Comparison of ENCODE assay signal across 8 cellular contexts in the genomic region with DNA sequence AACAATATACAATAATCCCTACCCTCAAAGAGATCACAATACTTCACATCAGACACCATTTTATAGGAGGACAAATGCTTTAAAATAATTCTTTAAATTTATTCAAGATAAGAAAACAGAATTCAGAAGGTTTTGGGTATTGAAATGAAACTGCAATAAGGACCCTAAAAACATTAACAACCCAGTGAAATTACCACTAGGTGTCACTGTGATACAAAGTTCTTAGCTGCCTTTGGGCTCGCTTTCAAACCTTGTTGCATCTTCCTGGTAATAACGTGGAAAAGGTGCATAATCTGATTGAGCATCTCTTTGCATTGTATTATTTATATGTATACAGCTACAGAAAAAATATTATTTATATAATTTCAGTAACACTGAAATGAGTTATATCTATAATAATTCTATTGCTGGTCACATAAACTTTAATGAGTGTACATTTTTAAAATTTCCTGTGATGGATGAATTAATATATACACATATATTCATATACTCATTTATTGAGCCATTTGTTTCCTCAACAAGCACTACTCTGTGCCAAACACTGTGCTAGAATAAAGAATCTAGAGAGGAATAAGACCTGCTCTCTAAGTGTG.
DNase-seq lines count a peak whose midpoint lies in the region; ATAC-seq, FAIRE-seq and TF ChIP-seq lines count a peak whose summit lies in the region.

No MANE protein-coding gene starts in this region.

- no TSS peak for BruUV-seq in endothelial cell of umbilical vein (replicated peaks; lab: Mats Ljungman, UMichigan)

- no peaks in the 10 kb centered on the region for H3K9me3 Mint-ChIP-seq in activated CD4-positive, alpha-beta T cell treated with anti-CD3 and anti-CD28 coated beads, Interleukin-2, amount 10 ng/mL, durations not matched to agents 7 days and 5 days
- no peaks in the 10 kb centered on the region for H3K9me3 Mint-ChIP-seq in naive thymus-derived CD4-positive, alpha-beta T cell
- H3K9me3 Mint-ChIP-seq in activated CD8-positive, alpha-beta memory T cell treated with anti-CD3 and anti-CD28 coated beads, Interleukin-2, amount 10 ng/mL, durations not matched to agents 7 days and 5 days (ENCODE audit: low read depth), result no peaks in the 10 kb centered on the region

- H3K27ac ChIP-seq in Peyer's patch (no peak overlapping the region), endothelial cell of umbilical vein (ENCODE audit: insufficient read depth, low read depth, low read length) (no peak overlapping the region)
- H3K27ac ChIP-seq in naive thymus-derived CD4-positive, alpha-beta T cell (ENCODE audit: low read depth, low read length), result no peak overlapping the region

- H3K9ac ChIP-seq in endothelial cell of umbilical vein (replicated peaks; ENCODE audit: extremely low read depth, insufficient read depth, low read length), result no peak overlapping the region

- H3K27ac Mint-ChIP-seq in activated CD4-positive, alpha-beta T cell treated with anti-CD3 and anti-CD28 coated beads, Interleukin-2, amount 10 ng/mL, durations not matched to agents 7 days and 5 days, result no peak overlapping the region
- H3K27ac Mint-ChIP-seq in naive thymus-derived CD4-positive, alpha-beta T cell, result no peak overlapping the region
- no peak overlapping the region for H3K27ac Mint-ChIP-seq in activated CD8-positive, alpha-beta memory T cell treated with anti-CD3 and anti-CD28 coated beads, Interleukin-2, amount 10 ng/mL, durations not matched to agents 7 days and 5 days

- no peak overlapping the region for H3K4me3 Mint-ChIP-seq in activated CD4-positive, alpha-beta T cell treated with anti-CD3 and anti-CD28 coated beads, Interleukin-2, amount 10 ng/mL, durations not matched to agents 7 days and 5 days
- no peak overlapping the region for H3K4me3 Mint-ChIP-seq in naive thymus-derived CD4-positive, alpha-beta T cell
- no peak overlapping the region for H3K4me3 Mint-ChIP-seq in activated CD8-positive, alpha-beta memory T cell treated with anti-CD3 and anti-CD28 coated beads, Interleukin-2, amount 10 ng/mL, durations not matched to agents 7 days and 5 days

- H3K79me2 ChIP-seq in endothelial cell of umbilical vein (ENCODE audit: control insufficient read depth, insufficient read depth, low read length), result peaks cover 8% of the 10 kb centered on the region

- H3K36me3 ChIP-seq in Peyer's patch (no peaks in the 10 kb centered on the region), endothelial cell of umbilical vein (ENCODE audit: control insufficient read depth in 2 of 2, extremely low read depth in 1 of 2, insufficient read depth in 2 of 2, low read length in 2 of 2) (no peaks in the 10 kb centered on the region), MG63 (peaks cover 3% of the 10 kb centered on the region; the same call in 1 of the 2 replicates)
- no peaks in the 10 kb centered on the region for H3K36me3 ChIP-seq in naive thymus-derived CD4-positive, alpha-beta T cell (ENCODE audit: control insufficient read depth in 2 of 3, insufficient read depth in 3 of 3, low read length in 3 of 3)

- H2AFZ ChIP-seq in endothelial cell of umbilical vein (ENCODE audit: low read depth, low read length), result no peak overlapping the region

- ATAC-seq in naive thymus-derived CD4-positive, alpha-beta T cell, result peak; percentile 54
- no peak for ATAC-seq in activated CD8-positive, alpha-beta memory T cell treated with anti-CD3 and anti-CD28 coated beads, Interleukin-2, amount 10 ng/mL, durations not matched to agents 7 days and 5 days

- CTCF ChIA-PET in activated CD4-positive, alpha-beta T cell treated with anti-CD3 and anti-CD28 coated beads, Interleukin-2, amount 10 ng/mL, durations not matched to agents 7 days and 5 days (lab: Charles Lee), result interaction anchor here (0.6 to 1.4 kb wide), 5 partner anchors 15 to 417 kb away, joined by 3 to 7 read pairs (median 4); no protein-coding TSS in a partner anchor
- CTCF ChIA-PET in endothelial cell of umbilical vein (lab: Charles Lee), result interaction anchor here (0.6 to 4.2 kb wide), 58 partner anchors 8 to 993 kb away, joined by 3 to 123 read pairs (median 5); a partner anchor contains a TSS
- CTCF ChIA-PET in naive thymus-derived CD4-positive, alpha-beta T cell (lab: Charles Lee), result interaction anchor here (0.5 to 3.4 kb wide), 12 partner anchors 9 to 1745 kb away, joined by 3 to 86 read pairs (median 4); no protein-coding TSS in a partner anchor
- CTCF ChIA-PET in activated CD8-positive, alpha-beta memory T cell treated with anti-CD3 and anti-CD28 coated beads, Interleukin-2, amount 10 ng/mL, durations not matched to agents 7 days and 5 days (lab: Charles Lee), result interaction anchor here (0.8 to 8.3 kb wide), 14 partner anchors 10 to 456 kb away, joined by 3 to 69 read pairs (median 4); no protein-coding TSS in a partner anchor

- H3K4me1 ChIP-seq in Peyer's patch (peaks cover 0 to 3% (median 0%) of the 10 kb centered on the region in 4 donors), endothelial cell of umbilical vein (ENCODE audit: control insufficient read depth, extremely low read depth, insufficient read depth, low read length) (no peaks in the 10 kb centered on the region)
- H3K4me1 ChIP-seq in naive thymus-derived CD4-positive, alpha-beta T cell (ENCODE audit: control insufficient read depth in 2 of 2, insufficient read depth in 2 of 2, low read length in 2 of 2), result no peaks in the 10 kb centered on the region

- no peaks in the 10 kb centered on the region for H3K9me1 ChIP-seq in endothelial cell of umbilical vein (replicated peaks; ENCODE audit: control insufficient read depth, extremely low read depth, insufficient read depth, low read length)

- no peak for FAIRE-seq in endothelial cell of umbilical vein (lab: Jason Lieb, UNC)

- POLR2A ChIA-PET in activated CD4-positive, alpha-beta T cell treated with anti-CD3 and anti-CD28 coated beads, Interleukin-2, amount 10 ng/mL, durations not matched to agents 7 days and 5 days (lab: Charles Lee), result interaction anchor here (0.6 kb wide), 1 partner anchor 367 kb away, joined by 7 read pairs; no protein-coding TSS in a partner anchor
- POLR2A ChIA-PET in endothelial cell of umbilical vein (lab: Charles Lee), result no interaction called here
- POLR2A ChIA-PET in naive thymus-derived CD4-positive, alpha-beta T cell (lab: Charles Lee), result no interaction called here

- H3K9me3 ChIP-seq in Peyer's patch (no peaks in the 10 kb centered on the region), endothelial cell of umbilical vein (replicated peaks; ENCODE audit: control insufficient read depth, insufficient read depth, low read length) (no peaks in the 10 kb centered on the region), MG63 (no peaks in the 10 kb centered on the region)
- H3K9me3 ChIP-seq in naive thymus-derived CD4-positive, alpha-beta T cell (ENCODE audit: control insufficient read depth in 2 of 3, low read length in 3 of 3), result no peaks in the 10 kb centered on the region

- peak; percentile 25 for DNase-seq in activated CD4-positive, alpha-beta T cell treated with anti-CD3 and anti-CD28 coated beads, Interleukin-2, amount 10 ng/mL, durations not matched to agents 7 days and 5 days
- DNase-seq in activated CD4-positive, alpha-beta T cell treated with anti-CD3 and anti-CD28 coated beads, Interleukin-2, amount 50 U/mL, for 1 hour, result no peak
- peak; percentile 50 for DNase-seq in LNCaP clone FGC (ENCODE audit: low read depth)
- DNase-seq in Peyer's patch, result no peak
- DNase-seq in endothelial cell of umbilical vein (ENCODE audit: low read depth, low spot score), result peak; percentile 67
- peak in 7 of 9 donors; percentile 7 to 53 (median 36) for DNase-seq in naive thymus-derived CD4-positive, alpha-beta T cell
- DNase-seq in MG63, result no peak
- no peak for DNase-seq in activated CD8-positive, alpha-beta memory T cell treated with anti-CD3 and anti-CD28 coated beads, Interleukin-2, amount 10 ng/mL, durations not matched to agents 7 days and 5 days

- no peaks in the 10 kb centered on the region for H3K27me3 ChIP-seq in Peyer's patch
- no peaks in the 10 kb centered on the region for H3K27me3 ChIP-seq in endothelial cell of umbilical vein (ENCODE audit: control insufficient read depth in 2 of 2, insufficient read depth in 2 of 2, low read length in 2 of 2)
- H3K27me3 ChIP-seq in naive thymus-derived CD4-positive, alpha-beta T cell (ENCODE audit: control insufficient read depth in 2 of 2, insufficient read depth in 2 of 2, low read length in 2 of 2), result no peaks in the 10 kb centered on the region
- H3K27me3 ChIP-seq in MG63, result no peaks in the 10 kb centered on the region

- H3K4me1 Mint-ChIP-seq in activated CD4-positive, alpha-beta T cell treated with anti-CD3 and anti-CD28 coated beads, Interleukin-2, amount 10 ng/mL, durations not matched to agents 7 days and 5 days, result no peaks in the 10 kb centered on the region
- peaks cover 4 to 22% (median 13%) of the 10 kb centered on the region in 7 donors for H3K4me1 Mint-ChIP-seq in naive thymus-derived CD4-positive, alpha-beta T cell
- no peaks in the 10 kb centered on the region for H3K4me1 Mint-ChIP-seq in activated CD8-positive, alpha-beta memory T cell treated with anti-CD3 and anti-CD28 coated beads, Interleukin-2, amount 10 ng/mL, durations not matched to agents 7 days and 5 days

- no peaks in the 10 kb centered on the region for H3K27me3 Mint-ChIP-seq in activated CD4-positive, alpha-beta T cell treated with anti-CD3 and anti-CD28 coated beads, Interleukin-2, amount 10 ng/mL, durations not matched to agents 7 days and 5 days
- H3K27me3 Mint-ChIP-seq in naive thymus-derived CD4-positive, alpha-beta T cell, result no peaks in the 10 kb centered on the region
- no peaks in the 10 kb centered on the region for H3K27me3 Mint-ChIP-seq in activated CD8-positive, alpha-beta memory T cell treated with anti-CD3 and anti-CD28 coated beads, Interleukin-2, amount 10 ng/mL, durations not matched to agents 7 days and 5 days

- TF ChIP-seq POLR2A in Peyer's patch (IDR thresholded peaks at IDR 0.05) (no peak), endothelial cell of umbilical vein (IDR thresholded peaks at IDR 0.05; ENCODE audit: low read depth, low read length) (no peak)

- intact Hi-C loops in endothelial cell of umbilical vein (cut with micrococcal nuclease), result loop anchor here (1.0 to 10.0 kb wide), 5 partner anchors 154 to 520 kb away; no protein-coding TSS in a partner anchor
- intact Hi-C loops in naive thymus-derived CD4-positive, alpha-beta T cell (cut with micrococcal nuclease), result loop anchor here (1.0 to 10.0 kb wide), 6 partner anchors 150 to 522 kb away; no protein-coding TSS in a partner anchor

- no peaks in the 10 kb centered on the region for H4K20me1 ChIP-seq in endothelial cell of umbilical vein (replicated peaks; ENCODE audit: control insufficient read depth, extremely low read depth, insufficient read depth, low read length)

- peaks cover 3% of the 10 kb centered on the region for H3K36me3 Mint-ChIP-seq in activated CD4-positive, alpha-beta T cell treated with anti-CD3 and anti-CD28 coated beads, Interleukin-2, amount 10 ng/mL, durations not matched to agents 7 days and 5 days (ENCODE audit: low read depth)
- H3K36me3 Mint-ChIP-seq in naive thymus-derived CD4-positive, alpha-beta T cell, result peaks cover 0 to 18% (median 1%) of the 10 kb centered on the region in 5 donors
- no peaks in the 10 kb centered on the region for H3K36me3 Mint-ChIP-seq in activated CD8-positive, alpha-beta memory T cell treated with anti-CD3 and anti-CD28 coated beads, Interleukin-2, amount 10 ng/mL, durations not matched to agents 7 days and 5 days

- TF ChIP-seq CTCF in LNCaP clone FGC (IDR thresholded peaks at IDR 0.05; ENCODE audit: control insufficient read depth, extremely low read depth, insufficient read depth), result peak; percentile 68
- peak; percentile 41 to 79 (median 74) for TF ChIP-seq CTCF in Peyer's patch (IDR thresholded peaks at IDR 0.05)
- peak; percentile 38 to 50 for TF ChIP-seq CTCF in endothelial cell of umbilical vein (IDR thresholded peaks at IDR 0.05; ENCODE audit: extremely low read depth in 1 of 2, insufficient read depth in 1 of 2, low read depth in 1 of 2, low read length in 2 of 2)

- H3K4me3 ChIP-seq in LNCaP clone FGC (ENCODE audit: low read depth, low read length) (no peak overlapping the region), Peyer's patch (no peak overlapping the region), endothelial cell of umbilical vein (replicated peaks in 1 of 3; ENCODE audit: insufficient read depth in 1 of 3, low read depth in 1 of 3, low read length in 3 of 3) (no peak overlapping the region), MG63 (no peak overlapping the region)
- no peak overlapping the region for H3K4me3 ChIP-seq in naive thymus-derived CD4-positive, alpha-beta T cell (ENCODE audit: low read length)

- no peak overlapping the region for H3K4me2 ChIP-seq in endothelial cell of umbilical vein (ENCODE audit: insufficient read depth, low read length)

- dilution Hi-C loops in endothelial cell of umbilical vein (cut with MboI; ENCODE audit: extremely low pct_ligation_motif_present, low sequenced_read_pairs), result no loop called here

Comparison
In these comparisons a context has a peak if more than half of its experiments do, and no peak if none do; other contexts are left out.
1. DNase-seq: peak in activated CD4-positive, alpha-beta T cell treated with anti-CD3 and anti-CD28 coated beads, Interleukin-2, amount 10 ng/mL, durations not matched to agents 7 days and 5 days (single experiment), LNCaP clone FGC (single experiment), endothelial cell of umbilical vein (single experiment) and naive thymus-derived CD4-positive, alpha-beta T cell (7 of 9); none in activated CD4-positive, alpha-beta T cell treated with anti-CD3 and anti-CD28 coated beads, Interleukin-2, amount 50 U/mL, for 1 hour (single experiment), Peyer's patch (0 of 3), MG63 (single experiment) and activated CD8-positive, alpha-beta memory T cell treated with anti-CD3 and anti-CD28 coated beads, Interleukin-2, amount 10 ng/mL, durations not matched to agents 7 days and 5 days (single experiment).
2. Peak in every context shown above with its lines, with median percentiles within 50 percentile points of each other: CTCF ChIP-seq.